1 cellular context compared by ENCODE assay signal in the genomic region with DNA sequence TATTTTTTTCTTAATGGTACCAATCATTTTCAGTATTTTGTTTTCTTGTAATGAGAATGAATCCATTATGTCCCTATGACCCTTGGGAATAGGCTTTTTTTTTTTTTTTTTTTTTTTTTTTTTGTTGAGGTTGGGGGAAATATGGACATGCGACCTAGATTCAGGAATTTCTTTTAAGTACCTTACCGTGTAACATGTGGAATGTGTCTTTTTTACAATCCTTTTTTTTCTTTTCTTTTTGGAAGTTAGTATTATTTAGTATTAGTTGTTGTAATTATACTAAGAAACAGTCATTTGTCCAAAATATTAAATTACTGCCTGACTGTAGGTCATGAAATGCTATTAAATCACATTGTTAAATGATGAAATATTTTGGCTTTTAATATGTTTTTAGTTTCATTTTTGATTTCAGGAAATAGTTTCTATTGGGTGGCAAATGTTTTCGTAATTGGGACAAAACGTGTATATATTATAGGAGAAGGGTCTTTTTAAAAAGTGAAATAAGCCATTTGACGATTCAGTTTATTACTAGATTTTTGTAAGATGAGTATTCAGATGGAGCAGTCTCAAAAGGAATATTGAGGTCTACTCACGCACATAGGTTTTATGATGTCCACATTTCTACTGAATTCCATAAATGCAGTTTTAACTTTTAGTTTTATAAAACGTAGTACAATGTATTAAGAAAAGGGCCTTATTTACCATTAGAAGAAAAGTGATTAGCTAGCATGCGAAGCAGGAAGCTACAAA.
A peak's percentile ranks its signal among the peaks of the same experiment; 100 is the strongest.
TF ChIP-seq lines count a peak whose summit lies in the region.

No MANE protein-coding gene starts in this region.

TF ChIP-seq in HEK293, 187 proteins besides CTCF, POLR2A, EP300 and RAD21 (continued from another document and continues in another):
- TF ChIP-seq TRIM28 (IDR thresholded peaks at IDR 0.05; ENCODE audit: borderline replicate concordance, low read length) (no peak), ZNF10 (tag by site-specific recombination; IDR thresholded peaks at IDR 0.05) (no peak), ZNF423 (tag by site-specific recombination; IDR thresholded peaks at IDR 0.05) (no peak), ZNF341 (tag by site-specific recombination; IDR thresholded peaks at IDR 0.05; ENCODE audit: low read depth) (no peak), ZNF280D (tag by site-specific recombination; IDR thresholded peaks at IDR 0.05) (no peak), ZNF19 (tag by site-specific recombination; IDR thresholded peaks at IDR 0.05; ENCODE audit: low read depth) (no peak), ZNF548 (tag by site-specific recombination; IDR thresholded peaks at IDR 0.05) (no peak), ZNF585B (tag by site-specific recombination; IDR thresholded peaks at IDR 0.05) (no peak), ZXDB (tag by site-specific recombination; IDR thresholded peaks at IDR 0.05) (no peak), ZNF776 (tag by site-specific recombination; IDR thresholded peaks at IDR 0.05; ENCODE audit: borderline replicate concordance) (no peak), ZNF146 (tag by site-specific recombination; IDR thresholded peaks at IDR 0.05) (no peak), ZNF670 (tag by site-specific recombination; IDR thresholded peaks at IDR 0.05; ENCODE audit: low read depth) (no peak), KLF1 (tag by site-specific recombination; IDR thresholded peaks at IDR 0.05) (no peak), ZNF366 (tag by site-specific recombination; conservative IDR thresholded peaks at IDR 0.05) (no peak; the same call in 1 of the 2 replicates), ZNF560 (tag by site-specific recombination; IDR thresholded peaks at IDR 0.05; ENCODE audit: borderline replicate concordance) (no peak), ZNF843 (tag by site-specific recombination; IDR thresholded peaks at IDR 0.05) (no peak), GLIS1 (tag by site-specific recombination; IDR thresholded peaks at IDR 0.05) (no peak), SCRT1 (tag by site-specific recombination; IDR thresholded peaks at IDR 0.05; ENCODE audit: borderline replicate concordance) (no peak), ZNF600 (tag by site-specific recombination; IDR thresholded peaks at IDR 0.05) (0 out of 2 replicates have a peak, but pooled peaks have one; percentile 13), SP7 (tag by site-specific recombination; IDR thresholded peaks at IDR 0.05) (0 out of 2 replicates have a peak, but pooled peaks have one; percentile 23), ZNF768 (tag by site-specific recombination; IDR thresholded peaks at IDR 0.05) (no peak), ZNF335 (tag by site-specific recombination; conservative IDR thresholded peaks at IDR 0.05) (peak; percentile 55), ZFP41 (tag by site-specific recombination; IDR thresholded peaks at IDR 0.05; ENCODE audit: borderline replicate concordance) (no peak), ZNF18 (tag by site-specific recombination; IDR thresholded peaks at IDR 0.05) (no peak), ZBTB1 (tag by site-specific recombination; IDR thresholded peaks at IDR 0.05) (no peak), ZEB2 (tag by site-specific recombination; IDR thresholded peaks at IDR 0.05) (no peak), ZNF654 (tag by site-specific recombination; IDR thresholded peaks at IDR 0.05; ENCODE audit: low read depth) (no peak), PRDM6 (tag by site-specific recombination; IDR thresholded peaks at IDR 0.05) (peak; percentile 88), SETDB1 (IDR thresholded peaks at IDR 0.05; ENCODE audit: insufficient read length, low read length) (no peak), KLF10 (tag by site-specific recombination; IDR thresholded peaks at IDR 0.05) (no peak), ZNF121 (tag by site-specific recombination; IDR thresholded peaks at IDR 0.05) (no peak), GFI1B (tag by site-specific recombination; IDR thresholded peaks at IDR 0.05) (no peak), ZNF639 (tag by site-specific recombination; IDR thresholded peaks at IDR 0.05) (no peak), ZNF292 (tag by site-specific recombination; IDR thresholded peaks at IDR 0.05; ENCODE audit: borderline replicate concordance, low read depth) (no peak), BCL11B (tag by site-specific recombination; IDR thresholded peaks at IDR 0.05; ENCODE audit: low read depth) (no peak), ZNF830 (tag by site-specific recombination; IDR thresholded peaks at IDR 0.05; ENCODE audit: low read depth) (no peak), ZNF623 (tag by site-specific recombination; IDR thresholded peaks at IDR 0.05) (no peak), HOXD13 (CRISPR knock-in tag; IDR thresholded peaks at IDR 0.05; ENCODE audit: borderline replicate concordance) (no peak), REPIN1 (tag by site-specific recombination; IDR thresholded peaks at IDR 0.05; ENCODE audit: low read depth) (no peak)
- TF ChIP-seq, protein P1, sequence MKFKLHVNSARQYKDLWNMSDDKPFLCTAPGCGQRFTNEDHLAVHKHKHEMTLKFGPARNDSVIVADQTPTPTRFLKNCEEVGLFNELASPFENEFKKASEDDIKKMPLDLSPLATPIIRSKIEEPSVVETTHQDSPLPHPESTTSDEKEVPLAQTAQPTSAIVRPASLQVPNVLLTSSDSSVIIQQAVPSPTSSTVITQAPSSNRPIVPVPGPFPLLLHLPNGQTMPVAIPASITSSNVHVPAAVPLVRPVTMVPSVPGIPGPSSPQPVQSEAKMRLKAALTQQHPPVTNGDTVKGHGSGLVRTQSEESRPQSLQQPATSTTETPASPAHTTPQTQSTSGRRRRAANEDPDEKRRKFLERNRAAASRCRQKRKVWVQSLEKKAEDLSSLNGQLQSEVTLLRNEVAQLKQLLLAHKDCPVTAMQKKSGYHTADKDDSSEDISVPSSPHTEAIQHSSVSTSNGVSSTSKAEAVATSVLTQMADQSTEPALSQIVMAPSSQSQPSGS (tag by site-specific recombination; IDR thresholded peaks at IDR 0.05; ENCODE audit: low read depth) = peak; percentile 9; the same call in 1 of the 2 replicates
- TF ChIP-seq, protein P2, sequence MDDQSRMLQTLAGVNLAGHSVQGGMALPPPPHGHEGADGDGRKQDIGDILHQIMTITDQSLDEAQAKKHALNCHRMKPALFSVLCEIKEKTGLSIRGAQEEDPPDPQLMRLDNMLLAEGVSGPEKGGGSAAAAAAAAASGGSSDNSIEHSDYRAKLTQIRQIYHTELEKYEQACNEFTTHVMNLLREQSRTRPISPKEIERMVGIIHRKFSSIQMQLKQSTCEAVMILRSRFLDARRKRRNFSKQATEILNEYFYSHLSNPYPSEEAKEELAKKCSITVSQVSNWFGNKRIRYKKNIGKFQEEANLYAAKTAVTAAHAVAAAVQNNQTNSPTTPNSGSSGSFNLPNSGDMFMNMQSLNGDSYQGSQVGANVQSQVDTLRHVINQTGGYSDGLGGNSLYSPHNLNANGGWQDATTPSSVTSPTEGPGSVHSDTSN (CRISPR knock-in tag; IDR thresholded peaks at IDR 0.05) = no peak
- TF ChIP-seq, protein P3, sequence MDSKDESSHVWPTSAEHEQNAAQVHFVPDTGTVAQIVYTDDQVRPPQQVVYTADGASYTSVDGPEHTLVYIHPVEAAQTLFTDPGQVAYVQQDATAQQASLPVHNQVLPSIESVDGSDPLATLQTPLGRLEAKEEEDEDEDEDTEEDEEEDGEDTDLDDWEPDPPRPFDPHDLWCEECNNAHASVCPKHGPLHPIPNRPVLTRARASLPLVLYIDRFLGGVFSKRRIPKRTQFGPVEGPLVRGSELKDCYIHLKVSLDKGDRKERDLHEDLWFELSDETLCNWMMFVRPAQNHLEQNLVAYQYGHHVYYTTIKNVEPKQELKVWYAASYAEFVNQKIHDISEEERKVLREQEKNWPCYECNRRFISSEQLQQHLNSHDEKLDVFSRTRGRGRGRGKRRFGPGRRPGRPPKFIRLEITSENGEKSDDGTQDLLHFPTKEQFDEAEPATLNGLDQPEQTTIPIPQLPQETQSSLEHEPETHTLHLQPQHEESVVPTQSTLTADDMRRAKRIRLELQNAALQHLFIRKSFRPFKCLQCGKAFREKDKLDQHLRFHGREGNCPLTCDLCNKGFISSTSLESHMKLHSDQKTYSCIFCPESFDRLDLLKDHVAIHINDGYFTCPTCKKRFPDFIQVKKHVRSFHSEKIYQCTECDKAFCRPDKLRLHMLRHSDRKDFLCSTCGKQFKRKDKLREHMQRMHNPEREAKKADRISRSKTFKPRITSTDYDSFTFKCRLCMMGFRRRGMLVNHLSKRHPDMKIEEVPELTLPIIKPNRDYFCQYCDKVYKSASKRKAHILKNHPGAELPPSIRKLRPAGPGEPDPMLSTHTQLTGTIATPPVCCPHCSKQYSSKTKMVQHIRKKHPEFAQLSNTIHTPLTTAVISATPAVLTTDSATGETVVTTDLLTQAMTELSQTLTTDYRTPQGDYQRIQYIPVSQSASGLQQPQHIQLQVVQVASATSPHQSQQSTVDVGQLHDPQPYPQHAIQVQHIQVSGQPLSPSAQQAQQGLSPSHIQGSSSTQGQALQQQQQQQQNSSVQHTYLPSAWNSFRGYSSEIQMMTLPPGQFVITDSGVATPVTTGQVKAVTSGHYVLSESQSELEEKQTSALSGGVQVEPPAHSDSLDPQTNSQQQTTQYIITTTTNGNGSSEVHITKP (tag by site-specific recombination; IDR thresholded peaks at IDR 0.05) = no peak
- TF ChIP-seq, protein P4, sequence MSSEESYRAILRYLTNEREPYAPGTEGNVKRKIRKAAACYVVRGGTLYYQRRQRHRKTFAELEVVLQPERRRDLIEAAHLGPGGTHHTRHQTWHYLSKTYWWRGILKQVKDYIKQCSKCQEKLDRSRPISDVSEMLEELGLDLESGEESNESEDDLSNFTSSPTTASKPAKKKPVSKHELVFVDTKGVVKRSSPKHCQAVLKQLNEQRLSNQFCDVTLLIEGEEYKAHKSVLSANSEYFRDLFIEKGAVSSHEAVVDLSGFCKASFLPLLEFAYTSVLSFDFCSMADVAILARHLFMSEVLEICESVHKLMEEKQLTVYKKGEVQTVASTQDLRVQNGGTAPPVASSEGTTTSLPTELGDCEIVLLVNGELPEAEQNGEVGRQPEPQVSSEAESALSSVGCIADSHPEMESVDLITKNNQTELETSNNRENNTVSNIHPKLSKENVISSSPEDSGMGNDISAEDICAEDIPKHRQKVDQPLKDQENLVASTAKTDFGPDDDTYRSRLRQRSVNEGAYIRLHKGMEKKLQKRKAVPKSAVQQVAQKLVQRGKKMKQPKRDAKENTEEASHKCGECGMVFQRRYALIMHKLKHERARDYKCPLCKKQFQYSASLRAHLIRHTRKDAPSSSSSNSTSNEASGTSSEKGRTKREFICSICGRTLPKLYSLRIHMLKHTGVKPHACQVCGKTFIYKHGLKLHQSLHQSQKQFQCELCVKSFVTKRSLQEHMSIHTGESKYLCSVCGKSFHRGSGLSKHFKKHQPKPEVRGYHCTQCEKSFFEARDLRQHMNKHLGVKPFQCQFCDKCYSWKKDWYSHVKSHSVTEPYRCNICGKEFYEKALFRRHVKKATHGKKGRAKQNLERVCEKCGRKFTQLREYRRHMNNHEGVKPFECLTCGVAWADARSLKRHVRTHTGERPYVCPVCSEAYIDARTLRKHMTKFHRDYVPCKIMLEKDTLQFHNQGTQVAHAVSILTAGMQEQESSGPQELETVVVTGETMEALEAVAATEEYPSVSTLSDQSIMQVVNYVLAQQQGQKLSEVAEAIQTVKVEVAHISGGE (tag by site-specific recombination; conservative IDR thresholded peaks at IDR 0.05; ENCODE audit: low read depth) = no peak
